9 cellular contexts compared by ENCODE assay signal in the genomic region with DNA sequence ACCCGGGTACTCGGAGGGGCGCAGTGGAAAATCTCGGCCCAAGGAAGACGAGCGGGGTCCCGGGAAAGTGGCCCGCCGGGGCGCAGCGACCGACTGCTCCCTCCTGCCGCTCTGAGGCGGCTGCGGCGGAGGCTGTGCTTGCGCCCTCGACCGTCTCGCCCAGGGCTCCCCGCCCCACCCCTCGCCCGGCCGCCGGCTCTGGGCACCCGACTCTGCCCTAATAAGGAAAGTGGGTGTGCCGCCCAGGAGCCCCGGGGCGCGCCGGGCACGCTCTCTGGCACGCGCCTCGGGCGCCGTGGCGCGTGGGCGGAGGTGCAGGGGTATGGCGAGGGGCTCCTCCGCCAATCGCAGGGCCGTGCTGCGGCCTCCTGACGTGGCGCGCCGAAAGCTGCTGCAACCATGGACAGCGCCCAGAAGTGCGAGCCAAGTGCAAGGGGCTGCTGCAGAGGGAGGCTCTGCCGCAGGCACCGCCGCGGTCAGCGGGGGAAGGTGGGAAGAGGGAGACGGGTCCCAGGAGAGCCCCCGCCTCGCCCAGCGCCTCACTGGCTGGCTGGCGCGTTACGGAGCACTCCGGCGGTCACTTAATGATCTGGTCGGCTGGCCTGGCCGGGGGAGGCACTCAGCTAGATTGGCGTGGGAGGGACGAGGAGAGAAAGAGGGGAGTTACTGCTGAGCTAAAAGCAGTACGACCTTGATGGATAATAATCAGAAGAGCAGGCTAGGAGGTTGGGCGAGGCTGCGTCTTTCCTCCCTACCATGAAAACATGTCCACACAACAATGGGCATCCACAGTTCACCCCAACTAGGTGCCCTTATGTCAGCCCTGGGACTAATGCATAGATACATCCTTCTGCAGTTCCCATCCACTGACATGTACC. TPM values are rescaled to one million over a fixed set of nuclear protein-coding genes. Genes with fewer than 3 reads are reported as not detected.
DNase-seq lines count a peak whose midpoint lies in the region; ATAC-seq and TF ChIP-seq lines count a peak whose summit lies in the region.
"Had no signal": no experiment of that assay in that cellular context is flagged by ENCODE, and none has a peak within 500 bp of the region (broad histone marks: within the 10 kb centered on the region; RNA-seq: fewer than 3 reads in every experiment).

A gene with protein sequence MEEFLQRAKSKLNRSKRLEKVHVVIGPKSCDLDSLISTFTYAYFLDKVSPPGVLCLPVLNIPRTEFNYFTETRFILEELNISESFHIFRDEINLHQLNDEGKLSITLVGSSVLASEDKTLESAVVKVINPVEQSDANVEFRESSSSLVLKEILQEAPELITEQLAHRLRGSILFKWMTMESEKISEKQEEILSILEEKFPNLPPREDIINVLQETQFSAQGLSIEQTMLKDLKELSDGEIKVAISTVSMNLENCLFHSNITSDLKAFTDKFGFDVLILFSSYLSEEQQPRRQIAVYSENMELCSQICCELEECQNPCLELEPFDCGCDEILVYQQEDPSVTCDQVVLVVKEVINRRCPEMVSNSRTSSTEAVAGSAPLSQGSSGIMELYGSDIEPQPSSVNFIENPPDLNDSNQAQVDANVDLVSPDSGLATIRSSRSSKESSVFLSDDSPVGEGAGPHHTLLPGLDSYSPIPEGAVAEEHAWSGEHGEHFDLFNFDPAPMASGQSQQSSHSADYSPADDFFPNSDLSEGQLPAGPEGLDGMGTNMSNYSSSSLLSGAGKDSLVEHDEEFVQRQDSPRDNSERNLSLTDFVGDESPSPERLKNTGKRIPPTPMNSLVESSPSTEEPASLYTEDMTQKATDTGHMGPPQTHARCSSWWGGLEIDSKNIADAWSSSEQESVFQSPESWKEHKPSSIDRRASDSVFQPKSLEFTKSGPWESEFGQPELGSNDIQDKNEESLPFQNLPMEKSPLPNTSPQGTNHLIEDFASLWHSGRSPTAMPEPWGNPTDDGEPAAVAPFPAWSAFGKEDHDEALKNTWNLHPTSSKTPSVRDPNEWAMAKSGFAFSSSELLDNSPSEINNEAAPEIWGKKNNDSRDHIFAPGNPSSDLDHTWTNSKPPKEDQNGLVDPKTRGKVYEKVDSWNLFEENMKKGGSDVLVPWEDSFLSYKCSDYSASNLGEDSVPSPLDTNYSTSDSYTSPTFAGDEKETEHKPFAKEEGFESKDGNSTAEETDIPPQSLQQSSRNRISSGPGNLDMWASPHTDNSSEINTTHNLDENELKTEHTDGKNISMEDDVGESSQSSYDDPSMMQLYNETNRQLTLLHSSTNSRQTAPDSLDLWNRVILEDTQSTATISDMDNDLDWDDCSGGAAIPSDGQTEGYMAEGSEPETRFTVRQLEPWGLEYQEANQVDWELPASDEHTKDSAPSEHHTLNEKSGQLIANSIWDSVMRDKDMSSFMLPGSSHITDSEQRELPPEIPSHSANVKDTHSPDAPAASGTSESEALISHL (N-terminal part only) (minus strand): TSS at position 131 of the 878 bp plus-strand sequence. CDS start 151 bp downstream, outside the sequence.

- H3K27me3 Mint-ChIP-seq in activated CD4-positive, alpha-beta T cell treated with anti-CD3 and anti-CD28 coated beads for 36 hours: peaks cover 40% of the 10 kb centered on the region

- no peaks in the 10 kb centered on the region for H3K9me3 Mint-ChIP-seq in activated CD4-positive, alpha-beta T cell treated with anti-CD3 and anti-CD28 coated beads for 36 hours (ENCODE audit: low read depth)

- H3K4me3 ChIP-seq in NB4 (ENCODE audit: low read depth, low read length): no peak within 1 kb of the TSS
- peak within 1 kb of the TSS; percentile 75 for H3K4me3 ChIP-seq in WERI-Rb-1 (ENCODE audit: low read depth, low read length)
- peak within 1 kb of the TSS; percentile 54 for H3K4me3 ChIP-seq in fibroblast of pulmonary artery (replicated peaks; ENCODE audit: low read depth, low read length)

- POLR2A ChIA-PET in activated CD4-positive, alpha-beta T cell treated with anti-CD3 and anti-CD28 coated beads for 36 hours (lab: Charles Lee): no interaction called here

- CTCF ChIA-PET in activated CD4-positive, alpha-beta T cell treated with anti-CD3 and anti-CD28 coated beads for 36 hours (lab: Charles Lee): interaction anchor here (0.6 kb wide), 2 partner anchors 124 to 512 kb away, joined by 3 to 4 read pairs; a partner anchor contains a TSS

- H3K4me1 Mint-ChIP-seq in activated CD4-positive, alpha-beta T cell treated with anti-CD3 and anti-CD28 coated beads for 36 hours: peaks cover 4% of the 10 kb centered on the region

- no peaks in the 10 kb centered on the region for H3K36me3 Mint-ChIP-seq in activated CD4-positive, alpha-beta T cell treated with anti-CD3 and anti-CD28 coated beads for 36 hours (ENCODE audit: low read depth)
- H3K36me3 Mint-ChIP-seq: CD4-positive, CD25-positive, alpha-beta regulatory T cell had no signal

- H3K27ac ChIP-seq in WERI-Rb-1: peak within 1 kb of the TSS; percentile 30

- TF ChIP-seq CTCF in NB4 (IDR thresholded peaks at IDR 0.05; ENCODE audit: low read depth, low read length) (no peak), WERI-Rb-1 (IDR thresholded peaks at IDR 0.05; ENCODE audit: low read depth, low read length) (no peak), fibroblast of pulmonary artery (IDR thresholded peaks at IDR 0.05; ENCODE audit: low read length, missing control alignments) (no peak)

- intact Hi-C loops in activated CD4-positive, alpha-beta T cell treated with anti-CD3 and anti-CD28 coated beads for 36 hours (cut with DNase I, micrococcal nuclease): loop anchor here in 1 of 2 experiments (5.0 kb wide), 1 partner anchor 106 kb away; no protein-coding TSS in a partner anchor

- H3K27ac Mint-ChIP-seq in activated CD4-positive, alpha-beta T cell treated with anti-CD3 and anti-CD28 coated beads for 36 hours: no peak within 1 kb of the TSS
- H3K27ac Mint-ChIP-seq: CD4-positive, CD25-positive, alpha-beta regulatory T cell had no signal

- DNase-seq in activated CD4-positive, alpha-beta T cell treated with anti-CD3 and anti-CD28 coated beads for 36 hours: peak; percentile 60
- no peak for DNase-seq in activated CD4-positive, alpha-beta T cell treated with anti-CD3 and anti-CD28 coated beads for 1 hour
- DNase-seq in NB4 (ENCODE audit: low read depth) (peak; percentile 80), WERI-Rb-1 (peak; percentile 80), fibroblast of pulmonary artery (ENCODE audit: low read depth) (peak; percentile 85), myocyte (ENCODE audit: low read depth) (peak; percentile 97), ureter (ENCODE audit: low spot score) (peak; percentile 73)

- no peaks in the 10 kb centered on the region for H3K27me3 ChIP-seq in WERI-Rb-1 (ENCODE audit: insufficient read depth, low read depth, severe bottlenecking)

- no peaks in the 10 kb centered on the region for H3K9me3 ChIP-seq in WERI-Rb-1 (ENCODE audit: severe bottlenecking)

- no peak within 1 kb of the TSS for H3K4me3 Mint-ChIP-seq in activated CD4-positive, alpha-beta T cell treated with anti-CD3 and anti-CD28 coated beads for 36 hours

- H3K36me3 ChIP-seq in WERI-Rb-1: no peaks in the 10 kb centered on the region

- no peak for TF ChIP-seq POLR2A in NB4 (IDR thresholded peaks at IDR 0.05; ENCODE audit: extremely low read depth, insufficient read length)

- peak; percentile 75 for ATAC-seq in activated CD4-positive, alpha-beta T cell treated with anti-CD3 and anti-CD28 coated beads for 36 hours
- ATAC-seq in GM18909 (IDR thresholded peaks at IDR 0.05; ENCODE audit: poor library complexity, unreplicated experiment): no peak

RNA-seq across cellular contexts. Expression of the gene that starts here (rescaled TPM):
- under 1 TPM; 0.53 to 0.57 TPM for total RNA-seq in activated CD4-positive, alpha-beta T cell treated with anti-CD3 and anti-CD28 coated beads for 36 hours
- total RNA-seq in myocyte: 650 and 843 TPM in 2 replicates
- 251 TPM for polyA plus RNA-seq in myocyte (2012)
- total RNA-seq in ureter: 93.1 TPM
- total RNA-seq: CD4-positive, CD25-positive, alpha-beta regulatory T cell had no signal

Comparison
In these comparisons a context has a peak if more than half of its experiments do, and no peak if none do; other contexts are left out.
1. RNA of the gene that starts here (total RNA-seq): 650 to 843 TPM in myocyte and 93.1 TPM in ureter (single experiment); 0.53 to 0.57 TPM in activated CD4-positive, alpha-beta T cell treated with anti-CD3 and anti-CD28 coated beads for 36 hours; every median in the first group is over 10 times any median in the second.
2. Peak in DNase-seq and ATAC-seq in activated CD4-positive, alpha-beta T cell treated with anti-CD3 and anti-CD28 coated beads for 36 hours; RNA of the gene not detected or under 1 TPM.